In genomic region chr12:8949525-8950286, GRCh38 we compare ENCODE assay signal across 8 cellular contexts. TPM values are rescaled to one million over a fixed set of nuclear protein-coding genes. Genes with fewer than 3 reads are reported as not detected.
A peak's percentile ranks its signal among the peaks of the same experiment; 100 is the strongest.
DNase-seq lines count a peak whose midpoint lies in the region; ATAC-seq, FAIRE-seq and TF ChIP-seq lines count a peak whose summit lies in the region.

Gene M6PR (minus strand): TSS chr12:8949645. CDS start chr12:8946404, 3,241 bp downstream.

- H4K20me1 ChIP-seq in OCI-LY1 (ENCODE audit: insufficient read depth, low read length) = no peaks in the 10 kb centered on the region

- peak within 1 kb of the TSS; percentile 90 for H3K4me2 ChIP-seq in OCI-LY1 (ENCODE audit: low read length)

- FAIRE-seq in endometrium (lab: Jason Lieb, UNC) = peak; percentile 87

- H3K27me3 ChIP-seq in OCI-LY1 (ENCODE audit: insufficient read depth, low read length) = no peaks in the 10 kb centered on the region

- ATAC-seq in GM21515 (IDR thresholded peaks at IDR 0.05; ENCODE audit: unreplicated experiment) = peak; percentile 83

- H3K4me3 ChIP-seq in OCI-LY1 (ENCODE audit: low read depth, low read length, poor library complexity, severe bottlenecking) (peak within 1 kb of the TSS; percentile 89), mesodermal cell (ENCODE audit: extremely low read depth, insufficient read depth, low read length, poor library complexity, severe bottlenecking) (peak within 1 kb of the TSS; percentile 69)

- no peaks in the 10 kb centered on the region for H3F3A ChIP-seq in OCI-LY1 (ENCODE audit: insufficient read depth, low read length)

- peak within 1 kb of the TSS; percentile 34; the same call in 1 of the 2 replicates for H2AFZ ChIP-seq in OCI-LY1 (ENCODE audit: low read length)

- H3K36me3 ChIP-seq in OCI-LY1 (ENCODE audit: insufficient read depth, low read length) = peaks cover 56% of the 10 kb centered on the region
- peaks cover 19% of the 10 kb centered on the region for H3K36me3 ChIP-seq in mesodermal cell (ENCODE audit: control insufficient read depth, insufficient read depth, low read length)

- peak within 1 kb of the TSS; percentile 79 for H3K27ac ChIP-seq in OCI-LY1 (ENCODE audit: low read depth, low read length, poor library complexity, severe bottlenecking)
- peak within 1 kb of the TSS; percentile 97 for H3K27ac ChIP-seq in mesodermal cell (ENCODE audit: low read depth, low read length, severe bottlenecking)

- peaks cover 41% of the 10 kb centered on the region for H3K79me2 ChIP-seq in OCI-LY1 (ENCODE audit: insufficient read depth, low read length)

- H3K4me1 ChIP-seq in OCI-LY1 (ENCODE audit: insufficient read depth, low read length, severe bottlenecking) (peaks cover 36% of the 10 kb centered on the region), mesodermal cell (ENCODE audit: control insufficient read depth, insufficient read depth, low read length, poor library complexity, severe bottlenecking) (peaks cover 9% of the 10 kb centered on the region)

- no peaks in the 10 kb centered on the region for H3K9me2 ChIP-seq in OCI-LY1 (ENCODE audit: low read depth, low read length)

- DNase-seq in DMS 273 treated with DMSO at 0.1 percent for 48 hours (lab: John Stamatoyannopoulos, UW) (peak; percentile 86), HuH-7 (ENCODE audit: low spot score) (peak; percentile 86)
- peak; percentile 90 for DNase-seq in activated CD8-positive, alpha-beta memory T cell treated with anti-CD3 and anti-CD28 coated beads, Interleukin-2, amount 50 U/mL, for 4 hours
- peak; percentile 80 to 82 for DNase-seq in stimulated activated CD8-positive, alpha-beta memory T cell treated with anti-CD3 and anti-CD28 coated beads, Interleukin-15, amount 100 ng/mL, for 4 hours (ENCODE audit: low read depth in 2 of 2)

- H3K9ac ChIP-seq in OCI-LY1 (ENCODE audit: low read length) = peak within 1 kb of the TSS; percentile 89

- WGBS in mesodermal cell (ENCODE audit: insufficient coverage in 2 of 2), 2 experiments = 0 to 1% methylated on average over 33 to 37 of the region's 58 CpGs

- TF ChIP-seq CTCF in OCI-LY1 (IDR thresholded peaks at IDR 0.05; ENCODE audit: low read length) = peak; percentile 53

- H3K9me3 ChIP-seq in OCI-LY1 (ENCODE audit: low read length) = peaks cover 6% of the 10 kb centered on the region; the same call in 1 of the 2 replicates
- no peaks in the 10 kb centered on the region for H3K9me3 ChIP-seq in mesodermal cell (ENCODE audit: control insufficient read depth, low read length)

RNA-seq across cellular contexts. Expression of gene M6PR, which starts in this region (rescaled TPM):
- polyA plus RNA-seq in mesodermal cell (2013, experiment 1 of 2) = 103 TPM
- 93.1 TPM for polyA plus RNA-seq in mesodermal cell (2013, experiment 2 of 2)

Comparison
In these comparisons a context has a peak if more than half of its experiments do, and no peak if none do; other contexts are left out.
1. Peak in every context shown above with its lines: DNase-seq, ATAC-seq, H3K4me3 ChIP-seq and H3K27ac ChIP-seq.